Comparison of ENCODE assay signal across 1 cellular context in the genomic region with DNA sequence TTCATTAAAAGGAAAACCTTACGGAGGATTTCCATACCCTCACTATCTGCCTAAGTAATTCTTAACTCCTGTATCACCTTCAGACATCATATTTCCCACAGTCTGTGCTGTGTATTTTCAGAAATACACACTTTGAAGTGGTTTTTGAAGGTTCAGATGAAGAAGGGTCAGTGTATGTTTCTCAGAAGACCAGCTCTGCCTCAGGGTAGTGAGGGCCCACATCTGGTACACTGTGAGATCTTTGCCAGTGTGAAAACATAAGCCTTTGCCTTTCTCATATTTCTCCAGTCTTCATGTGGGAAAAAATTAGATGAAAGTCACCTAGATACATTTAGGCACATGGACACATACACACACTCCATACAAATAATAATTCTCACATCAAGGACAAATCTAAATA.
TF ChIP-seq lines count a peak whose summit lies in the region.

No MANE protein-coding gene starts in this region.

TF ChIP-seq in H1, 55 proteins besides CTCF, POLR2A, EP300 and RAD21 (continued from another document):
- no peak for TF ChIP-seq MAFK (IDR thresholded peaks at IDR 0.05; ENCODE audit: low read depth, low read length)
- TF ChIP-seq KDM5A (IDR thresholded peaks at IDR 0.05; ENCODE audit: low read length), result no peak
- TF ChIP-seq SIN3A (conservative IDR thresholded peaks at IDR 0.05 in 1 of 2, IDR thresholded peaks at IDR 0.05 in 1 of 2; ENCODE audit: low read depth in 1 of 2, low read length in 2 of 2), result no peak
- no peak for TF ChIP-seq RBBP5 (IDR thresholded peaks at IDR 0.05; ENCODE audit: borderline replicate concordance, low read depth, low read length)
- TF ChIP-seq YY1 (IDR thresholded peaks at IDR 0.05; ENCODE audit: low read depth, low read length), result no peak
- TF ChIP-seq SIRT6 (IDR thresholded peaks at IDR 0.05; ENCODE audit: low read length), result no peak
- TF ChIP-seq SIX5 (IDR thresholded peaks at IDR 0.05; ENCODE audit: low read depth, low read length), result no peak
- TF ChIP-seq RFX5 (IDR thresholded peaks at IDR 0.05; ENCODE audit: borderline replicate concordance, low read depth, low read length), result no peak
- no peak for TF ChIP-seq SAP30 (IDR thresholded peaks at IDR 0.05; ENCODE audit: insufficient read depth, insufficient replicate concordance, low read length)
- TF ChIP-seq HDAC6 (IDR thresholded peaks at IDR 0.05; ENCODE audit: low read depth, low read length), result no peak
